Comparison of ENCODE assay signal across 2 cellular contexts in the genomic region with DNA sequence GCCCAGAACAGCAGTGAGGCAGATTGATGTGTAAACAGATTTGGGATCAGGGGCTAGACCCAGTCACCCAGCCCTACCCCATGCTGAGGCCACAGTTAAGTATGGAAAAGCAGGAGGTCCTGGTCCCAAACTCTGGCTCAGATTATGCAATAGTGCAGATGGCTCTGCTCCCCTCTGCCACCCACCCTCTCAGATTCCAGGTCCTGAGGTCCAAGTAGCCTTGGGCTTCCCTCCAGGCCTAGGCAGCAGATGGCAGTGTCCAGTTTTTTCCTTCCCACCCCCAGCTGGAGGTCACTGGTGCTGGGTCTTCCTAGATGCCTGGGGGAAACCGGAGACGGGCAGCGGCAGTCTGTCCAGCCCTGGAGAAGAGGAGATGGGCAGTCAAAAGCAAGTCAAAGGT.
TF ChIP-seq lines count a peak whose summit lies in the region.

No MANE protein-coding gene starts in this region.

TF ChIP-seq in IMR-90, 13 proteins besides CTCF, POLR2A, EP300 and RAD21:
- TF ChIP-seq RCOR1 (IDR thresholded peaks at IDR 0.05; ENCODE audit: insufficient replicate concordance, low read length), result no peak
- no peak for TF ChIP-seq FOS (IDR thresholded peaks at IDR 0.05; ENCODE audit: low read depth, low read length)
- no peak for TF ChIP-seq SMC3 (IDR thresholded peaks at IDR 0.05; ENCODE audit: low read depth, low read length)
- TF ChIP-seq MAZ (IDR thresholded peaks at IDR 0.05; ENCODE audit: borderline replicate concordance, low read depth, low read length), result no peak
- TF ChIP-seq CHD1 (IDR thresholded peaks at IDR 0.05; ENCODE audit: low read depth, low read length), result no peak
- TF ChIP-seq USF2 (IDR thresholded peaks at IDR 0.05; ENCODE audit: low read depth, low read length), result no peak
- no peak for TF ChIP-seq RFX5 (IDR thresholded peaks at IDR 0.05; ENCODE audit: low read depth, low read length)
- no peak for TF ChIP-seq CEBPB (IDR thresholded peaks at IDR 0.05; ENCODE audit: low read depth, low read length)
- no peak for TF ChIP-seq NFE2L2 (IDR thresholded peaks at IDR 0.05; ENCODE audit: low read depth, low read length)
- TF ChIP-seq, protein P1, sequence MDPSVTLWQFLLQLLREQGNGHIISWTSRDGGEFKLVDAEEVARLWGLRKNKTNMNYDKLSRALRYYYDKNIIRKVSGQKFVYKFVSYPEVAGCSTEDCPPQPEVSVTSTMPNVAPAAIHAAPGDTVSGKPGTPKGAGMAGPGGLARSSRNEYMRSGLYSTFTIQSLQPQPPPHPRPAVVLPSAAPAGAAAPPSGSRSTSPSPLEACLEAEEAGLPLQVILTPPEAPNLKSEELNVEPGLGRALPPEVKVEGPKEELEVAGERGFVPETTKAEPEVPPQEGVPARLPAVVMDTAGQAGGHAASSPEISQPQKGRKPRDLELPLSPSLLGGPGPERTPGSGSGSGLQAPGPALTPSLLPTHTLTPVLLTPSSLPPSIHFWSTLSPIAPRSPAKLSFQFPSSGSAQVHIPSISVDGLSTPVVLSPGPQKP (IDR thresholded peaks at IDR 0.05; ENCODE audit: borderline replicate concordance, low read depth, low read length), result no peak
- TF ChIP-seq BHLHE40 (IDR thresholded peaks at IDR 0.05; ENCODE audit: low read depth, low read length), result no peak
- no peak for TF ChIP-seq MAFK (IDR thresholded peaks at IDR 0.05; ENCODE audit: low read depth, low read length)
- TF ChIP-seq MXI1 (IDR thresholded peaks at IDR 0.05; ENCODE audit: borderline replicate concordance, low read depth, low read length), result no peak

TF ChIP-seq in H1, 55 proteins besides CTCF, POLR2A, EP300 and RAD21:
- TF ChIP-seq RXRA (IDR thresholded peaks at IDR 0.05; ENCODE audit: insufficient read depth, low read depth, low read length) (no peak), SAP30 (IDR thresholded peaks at IDR 0.05; ENCODE audit: insufficient read depth, insufficient replicate concordance, low read length) (no peak), TAF7 (optimal IDR thresholded peaks at IDR 0.05; ENCODE audit: borderline replicate concordance, low read depth, low read length) (no peak), CTBP2 (IDR thresholded peaks at IDR 0.05; ENCODE audit: borderline replicate concordance, insufficient read depth, insufficient read length, low read length) (no peak), RNF2 (IDR thresholded peaks at IDR 0.05; ENCODE audit: borderline replicate concordance, low read depth, low read length, missing control alignments, poor library complexity, severe bottlenecking) (no peak), EZH2 (IDR thresholded peaks at IDR 0.05; ENCODE audit: low read depth, low read length, severe bottlenecking) (no peak), RFX5 (IDR thresholded peaks at IDR 0.05; ENCODE audit: borderline replicate concordance, low read depth, low read length) (no peak), EGR1 (IDR thresholded peaks at IDR 0.05; ENCODE audit: borderline replicate concordance, low read depth, low read length) (no peak), TAF1 (IDR thresholded peaks at IDR 0.05; ENCODE audit: low read depth, low read length) (no peak), KDM1A (IDR thresholded peaks at IDR 0.05; ENCODE audit: borderline replicate concordance, low read length) (no peak), NANOG (IDR thresholded peaks at IDR 0.05; ENCODE audit: insufficient read depth, low read depth, low read length, poor library complexity, severe bottlenecking) (no peak)
- TF ChIP-seq, protein P2, sequence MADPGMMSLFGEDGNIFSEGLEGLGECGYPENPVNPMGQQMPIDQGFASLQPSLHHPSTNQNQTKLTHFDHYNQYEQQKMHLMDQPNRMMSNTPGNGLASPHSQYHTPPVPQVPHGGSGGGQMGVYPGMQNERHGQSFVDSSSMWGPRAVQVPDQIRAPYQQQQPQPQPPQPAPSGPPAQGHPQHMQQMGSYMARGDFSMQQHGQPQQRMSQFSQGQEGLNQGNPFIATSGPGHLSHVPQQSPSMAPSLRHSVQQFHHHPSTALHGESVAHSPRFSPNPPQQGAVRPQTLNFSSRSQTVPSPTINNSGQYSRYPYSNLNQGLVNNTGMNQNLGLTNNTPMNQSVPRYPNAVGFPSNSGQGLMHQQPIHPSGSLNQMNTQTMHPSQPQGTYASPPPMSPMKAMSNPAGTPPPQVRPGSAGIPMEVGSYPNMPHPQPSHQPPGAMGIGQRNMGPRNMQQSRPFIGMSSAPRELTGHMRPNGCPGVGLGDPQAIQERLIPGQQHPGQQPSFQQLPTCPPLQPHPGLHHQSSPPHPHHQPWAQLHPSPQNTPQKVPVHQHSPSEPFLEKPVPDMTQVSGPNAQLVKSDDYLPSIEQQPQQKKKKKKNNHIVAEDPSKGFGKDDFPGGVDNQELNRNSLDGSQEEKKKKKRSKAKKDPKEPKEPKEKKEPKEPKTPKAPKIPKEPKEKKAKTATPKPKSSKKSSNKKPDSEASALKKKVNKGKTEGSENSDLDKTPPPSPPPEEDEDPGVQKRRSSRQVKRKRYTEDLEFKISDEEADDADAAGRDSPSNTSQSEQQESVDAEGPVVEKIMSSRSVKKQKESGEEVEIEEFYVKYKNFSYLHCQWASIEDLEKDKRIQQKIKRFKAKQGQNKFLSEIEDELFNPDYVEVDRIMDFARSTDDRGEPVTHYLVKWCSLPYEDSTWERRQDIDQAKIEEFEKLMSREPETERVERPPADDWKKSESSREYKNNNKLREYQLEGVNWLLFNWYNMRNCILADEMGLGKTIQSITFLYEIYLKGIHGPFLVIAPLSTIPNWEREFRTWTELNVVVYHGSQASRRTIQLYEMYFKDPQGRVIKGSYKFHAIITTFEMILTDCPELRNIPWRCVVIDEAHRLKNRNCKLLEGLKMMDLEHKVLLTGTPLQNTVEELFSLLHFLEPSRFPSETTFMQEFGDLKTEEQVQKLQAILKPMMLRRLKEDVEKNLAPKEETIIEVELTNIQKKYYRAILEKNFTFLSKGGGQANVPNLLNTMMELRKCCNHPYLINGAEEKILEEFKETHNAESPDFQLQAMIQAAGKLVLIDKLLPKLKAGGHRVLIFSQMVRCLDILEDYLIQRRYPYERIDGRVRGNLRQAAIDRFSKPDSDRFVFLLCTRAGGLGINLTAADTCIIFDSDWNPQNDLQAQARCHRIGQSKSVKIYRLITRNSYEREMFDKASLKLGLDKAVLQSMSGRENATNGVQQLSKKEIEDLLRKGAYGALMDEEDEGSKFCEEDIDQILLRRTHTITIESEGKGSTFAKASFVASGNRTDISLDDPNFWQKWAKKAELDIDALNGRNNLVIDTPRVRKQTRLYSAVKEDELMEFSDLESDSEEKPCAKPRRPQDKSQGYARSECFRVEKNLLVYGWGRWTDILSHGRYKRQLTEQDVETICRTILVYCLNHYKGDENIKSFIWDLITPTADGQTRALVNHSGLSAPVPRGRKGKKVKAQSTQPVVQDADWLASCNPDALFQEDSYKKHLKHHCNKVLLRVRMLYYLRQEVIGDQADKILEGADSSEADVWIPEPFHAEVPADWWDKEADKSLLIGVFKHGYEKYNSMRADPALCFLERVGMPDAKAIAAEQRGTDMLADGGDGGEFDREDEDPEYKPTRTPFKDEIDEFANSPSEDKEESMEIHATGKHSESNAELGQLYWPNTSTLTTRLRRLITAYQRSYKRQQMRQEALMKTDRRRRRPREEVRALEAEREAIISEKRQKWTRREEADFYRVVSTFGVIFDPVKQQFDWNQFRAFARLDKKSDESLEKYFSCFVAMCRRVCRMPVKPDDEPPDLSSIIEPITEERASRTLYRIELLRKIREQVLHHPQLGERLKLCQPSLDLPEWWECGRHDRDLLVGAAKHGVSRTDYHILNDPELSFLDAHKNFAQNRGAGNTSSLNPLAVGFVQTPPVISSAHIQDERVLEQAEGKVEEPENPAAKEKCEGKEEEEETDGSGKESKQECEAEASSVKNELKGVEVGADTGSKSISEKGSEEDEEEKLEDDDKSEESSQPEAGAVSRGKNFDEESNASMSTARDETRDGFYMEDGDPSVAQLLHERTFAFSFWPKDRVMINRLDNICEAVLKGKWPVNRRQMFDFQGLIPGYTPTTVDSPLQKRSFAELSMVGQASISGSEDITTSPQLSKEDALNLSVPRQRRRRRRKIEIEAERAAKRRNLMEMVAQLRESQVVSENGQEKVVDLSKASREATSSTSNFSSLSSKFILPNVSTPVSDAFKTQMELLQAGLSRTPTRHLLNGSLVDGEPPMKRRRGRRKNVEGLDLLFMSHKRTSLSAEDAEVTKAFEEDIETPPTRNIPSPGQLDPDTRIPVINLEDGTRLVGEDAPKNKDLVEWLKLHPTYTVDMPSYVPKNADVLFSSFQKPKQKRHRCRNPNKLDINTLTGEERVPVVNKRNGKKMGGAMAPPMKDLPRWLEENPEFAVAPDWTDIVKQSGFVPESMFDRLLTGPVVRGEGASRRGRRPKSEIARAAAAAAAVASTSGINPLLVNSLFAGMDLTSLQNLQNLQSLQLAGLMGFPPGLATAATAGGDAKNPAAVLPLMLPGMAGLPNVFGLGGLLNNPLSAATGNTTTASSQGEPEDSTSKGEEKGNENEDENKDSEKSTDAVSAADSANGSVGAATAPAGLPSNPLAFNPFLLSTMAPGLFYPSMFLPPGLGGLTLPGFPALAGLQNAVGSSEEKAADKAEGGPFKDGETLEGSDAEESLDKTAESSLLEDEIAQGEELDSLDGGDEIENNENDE (IDR thresholded peaks at IDR 0.05; ENCODE audit: insufficient replicate concordance, low read length), result no peak
- TF ChIP-seq, protein P3, sequence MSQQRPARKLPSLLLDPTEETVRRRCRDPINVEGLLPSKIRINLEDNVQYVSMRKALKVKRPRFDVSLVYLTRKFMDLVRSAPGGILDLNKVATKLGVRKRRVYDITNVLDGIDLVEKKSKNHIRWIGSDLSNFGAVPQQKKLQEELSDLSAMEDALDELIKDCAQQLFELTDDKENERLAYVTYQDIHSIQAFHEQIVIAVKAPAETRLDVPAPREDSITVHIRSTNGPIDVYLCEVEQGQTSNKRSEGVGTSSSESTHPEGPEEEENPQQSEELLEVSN (IDR thresholded peaks at IDR 0.05), result no peak
